ENCODE assay signal across 16 cellular contexts in genomic region chr9:125172351-125172750, GRCh38. TPM values are rescaled to one million over a fixed set of nuclear protein-coding genes. Genes with fewer than 3 reads are reported as not detected.
DNase-seq lines count a peak whose midpoint lies in the region; ATAC-seq and TF ChIP-seq lines count a peak whose summit lies in the region.
"Had no signal": no experiment of that assay in that cellular context is flagged by ENCODE, and none has a peak within 500 bp of the region (broad histone marks: within the 10 kb centered on the region; RNA-seq: fewer than 3 reads in every experiment).

No MANE protein-coding gene starts in this region.

- no peaks in the 10 kb centered on the region for H3K9me3 ChIP-seq in CD8-positive, alpha-beta memory T cell (ENCODE audit: low read length)
- H3K9me3 ChIP-seq: colonic mucosa had no signal

- H3K4me3 Mint-ChIP-seq in CD8-positive, alpha-beta memory T cell: peak overlapping the region in 3 of 7 donors; percentile 11 to 45 (median 13)
- no peak overlapping the region for H3K4me3 Mint-ChIP-seq in activated CD4-positive, alpha-beta memory T cell treated with anti-CD3 and anti-CD28 coated beads, Interleukin-2, amount 10 ng/mL, durations not matched to agents 7 days and 5 days
- peak overlapping the region; percentile 22 to 56 (median 44) for H3K4me3 Mint-ChIP-seq in immature natural killer cell
- no peak overlapping the region for H3K4me3 Mint-ChIP-seq in endothelial cell (ENCODE audit: unreplicated experiment)
- H3K4me3 Mint-ChIP-seq: GM23338 had no signal

- H3K27ac Mint-ChIP-seq in CD8-positive, alpha-beta memory T cell: peak overlapping the region in 7 of 8 donors; percentile 47 to 88 (median 69)
- peak overlapping the region; percentile 45 for H3K27ac Mint-ChIP-seq in activated CD4-positive, alpha-beta memory T cell treated with anti-CD3 and anti-CD28 coated beads, Interleukin-2, amount 10 ng/mL, durations not matched to agents 7 days and 5 days
- H3K27ac Mint-ChIP-seq in immature natural killer cell (peak overlapping the region in 5 of 6 donors; percentile 18 to 77 (median 58)), endothelial cell (ENCODE audit: unreplicated experiment) (no peak overlapping the region)
- H3K27ac Mint-ChIP-seq: GM23338 had no signal

- H3K4me1 ChIP-seq in CD8-positive, alpha-beta memory T cell (ENCODE audit: insufficient read depth, low read length): peaks cover 15% of the 10 kb centered on the region

- no peaks in the 10 kb centered on the region for H3K27me3 ChIP-seq in CD8-positive, alpha-beta memory T cell (ENCODE audit: insufficient read depth, low read length, poor library complexity, severe bottlenecking)
- H3K27me3 ChIP-seq: colonic mucosa had no signal

- H3K9me3 Mint-ChIP-seq in CD8-positive, alpha-beta memory T cell: no peaks in the 10 kb centered on the region
- H3K9me3 Mint-ChIP-seq in activated CD4-positive, alpha-beta memory T cell treated with anti-CD3 and anti-CD28 coated beads, Interleukin-2, amount 10 ng/mL, durations not matched to agents 7 days and 5 days: no peaks in the 10 kb centered on the region
- H3K9me3 Mint-ChIP-seq in immature natural killer cell: no peaks in the 10 kb centered on the region
- no peaks in the 10 kb centered on the region for H3K9me3 Mint-ChIP-seq in endothelial cell (ENCODE audit: unreplicated experiment)
- H3K9me3 Mint-ChIP-seq: GM23338 had no signal

- ATAC-seq in GM18511 (IDR thresholded peaks at IDR 0.05; ENCODE audit: unreplicated experiment): no peak
- ATAC-seq: activated CD4-positive, CD25-positive, alpha-beta regulatory T cell treated with anti-CD3 and anti-CD28 coated beads, Interleukin-2, amount 50 U/mL, for 24 hours; GM23338 had no signal

- DNase-seq in A172 (ENCODE audit: low spot score) (peak; percentile 42), immature natural killer cell (no peak), middle frontal gyrus (ENCODE audit: extremely low spot score, low spot score) (no peak), endothelial cell (ENCODE audit: low spot score) (no peak), hepatic stellate cell (ENCODE audit: low spot score) (no peak)
- no peak for DNase-seq in CD8-positive, alpha-beta memory T cell
- DNase-seq in activated CD4-positive, alpha-beta memory T cell treated with anti-CD3 and anti-CD28 coated beads, Interleukin-2, amount 10 ng/mL, durations not matched to agents 7 days and 5 days: no peak
- DNase-seq: activated gamma-delta T cell treated with Interleukin-2 at 50 U/mL for 16 hours, colonic mucosa, NCI-H1048, NCI-H526 treated with DMSO at 0.1 percent for 48 hours, SIG-M5 had no signal

- TF ChIP-seq CTCF in endothelial cell (IDR thresholded peaks at IDR 0.05; ENCODE audit: unreplicated experiment): no peak

- POLR2A ChIA-PET in CD8-positive, alpha-beta memory T cell (lab: Charles Lee): no interaction called here
- POLR2A ChIA-PET in activated CD4-positive, alpha-beta memory T cell treated with anti-CD3 and anti-CD28 coated beads, Interleukin-2, amount 10 ng/mL, durations not matched to agents 7 days and 5 days (lab: Charles Lee): no interaction called here

- H3K27me3 Mint-ChIP-seq in CD8-positive, alpha-beta memory T cell: no peaks in the 10 kb centered on the region
- no peaks in the 10 kb centered on the region for H3K27me3 Mint-ChIP-seq in activated CD4-positive, alpha-beta memory T cell treated with anti-CD3 and anti-CD28 coated beads, Interleukin-2, amount 10 ng/mL, durations not matched to agents 7 days and 5 days
- H3K27me3 Mint-ChIP-seq in immature natural killer cell (ENCODE audit: low read depth in 3 of 3) (peaks cover 0 to 2% (median 0%) of the 10 kb centered on the region in 3 donors), endothelial cell (ENCODE audit: unreplicated experiment) (peaks cover 2% of the 10 kb centered on the region)

- peaks cover 14% of the 10 kb centered on the region for H3K36me3 ChIP-seq in CD8-positive, alpha-beta memory T cell (ENCODE audit: insufficient read depth, low read length)
- H3K36me3 ChIP-seq: colonic mucosa had no signal

- no peak overlapping the region for H3K4me3 ChIP-seq in CD8-positive, alpha-beta memory T cell (ENCODE audit: low read length)
- H3K4me3 ChIP-seq: colonic mucosa, GM23338 had no signal

- CTCF ChIA-PET in CD8-positive, alpha-beta memory T cell (lab: Charles Lee): no interaction called here
- CTCF ChIA-PET in activated CD4-positive, alpha-beta memory T cell treated with anti-CD3 and anti-CD28 coated beads, Interleukin-2, amount 10 ng/mL, durations not matched to agents 7 days and 5 days (lab: Charles Lee): no interaction called here

- H3K27ac ChIP-seq in CD8-positive, alpha-beta memory T cell (ENCODE audit: low read depth, low read length): no peak overlapping the region
- H3K27ac ChIP-seq: C4-2B, colonic mucosa had no signal

- H3K4me1 Mint-ChIP-seq in CD8-positive, alpha-beta memory T cell: peaks cover 36 to 63% (median 51%) of the 10 kb centered on the region in 3 donors
- peaks cover 15% of the 10 kb centered on the region for H3K4me1 Mint-ChIP-seq in activated CD4-positive, alpha-beta memory T cell treated with anti-CD3 and anti-CD28 coated beads, Interleukin-2, amount 10 ng/mL, durations not matched to agents 7 days and 5 days
- peaks cover 38 to 66% of the 10 kb centered on the region in 2 donors for H3K4me1 Mint-ChIP-seq in immature natural killer cell
- peaks cover 15% of the 10 kb centered on the region for H3K4me1 Mint-ChIP-seq in endothelial cell (ENCODE audit: unreplicated experiment)

- peaks cover 0 to 50% (median 8%) of the 10 kb centered on the region in 3 donors for H3K36me3 Mint-ChIP-seq in CD8-positive, alpha-beta memory T cell
- peaks cover 34% of the 10 kb centered on the region for H3K36me3 Mint-ChIP-seq in activated CD4-positive, alpha-beta memory T cell treated with anti-CD3 and anti-CD28 coated beads, Interleukin-2, amount 10 ng/mL, durations not matched to agents 7 days and 5 days (ENCODE audit: low read depth)
- H3K36me3 Mint-ChIP-seq in immature natural killer cell (peaks cover 8 to 17% (median 15%) of the 10 kb centered on the region in 3 donors), endothelial cell (ENCODE audit: low read depth, unreplicated experiment) (peaks cover 6% of the 10 kb centered on the region)

RNA-seq across cellular contexts. Expression of gene PPP6C, which starts 17.3 kb away (rescaled TPM):
- 86.9 and 92.2 TPM in 2 replicates for total RNA-seq in A172 (2014; rRNA removed; shearing (Covaris generic))
- 10 to 100 TPM; 48.9 to 50.5 TPM for total RNA-seq in CD8-positive, alpha-beta memory T cell
- polyA plus RNA-seq in CD8-positive, alpha-beta memory T cell: 56.2 TPM
- total RNA-seq in activated CD4-positive, alpha-beta memory T cell treated with anti-CD3 and anti-CD28 coated beads, Interleukin-2, amount 10 ng/mL, durations not matched to agents 7 days and 5 days: 10 to 100 TPM; 56.4 to 57.6 TPM
- 10 to 100 TPM; 34.3 to 48.2 (median 46.9) TPM for polyA plus RNA-seq in immature natural killer cell
- total RNA-seq in endothelial cell (ENCODE audit: unreplicated experiment): 46.0 TPM

RNA-seq across cellular contexts. Expression of gene RABEPK, which starts 28.0 kb away (rescaled TPM):
- 32.2 and 41.7 TPM in 2 replicates for total RNA-seq in A172 (2014; rRNA removed; shearing (Covaris generic))
- total RNA-seq in CD8-positive, alpha-beta memory T cell: 10 to 100 TPM; 39.6 to 40.1 TPM
- polyA plus RNA-seq in CD8-positive, alpha-beta memory T cell: 32.6 TPM
- 10 to 100 TPM; 11.8 to 12.1 TPM for total RNA-seq in activated CD4-positive, alpha-beta memory T cell treated with anti-CD3 and anti-CD28 coated beads, Interleukin-2, amount 10 ng/mL, durations not matched to agents 7 days and 5 days
- polyA plus RNA-seq in immature natural killer cell: 10 to 100 TPM; 23.6 to 44.1 (median 28.2) TPM
- total RNA-seq in endothelial cell (ENCODE audit: unreplicated experiment): 8.5 TPM

RNA-seq across cellular contexts. Expression of gene SCAI, which starts 29.0 kb away (rescaled TPM):
- total RNA-seq in A172 (2014; rRNA removed; shearing (Covaris generic)): 6.4 and 10.1 TPM in 2 replicates
- total RNA-seq in CD8-positive, alpha-beta memory T cell: 1 to 10 TPM; 8.3 to 8.5 TPM
- 0.72 TPM for polyA plus RNA-seq in CD8-positive, alpha-beta memory T cell
- 1 to 10 TPM; 7.9 to 8.5 TPM for total RNA-seq in activated CD4-positive, alpha-beta memory T cell treated with anti-CD3 and anti-CD28 coated beads, Interleukin-2, amount 10 ng/mL, durations not matched to agents 7 days and 5 days
- 1 to 10 TPM in 2 of 3 donors, under 1 TPM in 1; 0.46 to 4.2 (median 1.4) TPM for polyA plus RNA-seq in immature natural killer cell
- 12.3 TPM for total RNA-seq in endothelial cell (ENCODE audit: unreplicated experiment)

Comparison
In these comparisons a context has a peak if more than half of its experiments do, and no peak if none do; other contexts are left out.
1. H3K4me3 Mint-ChIP-seq: peak in immature natural killer cell (5 of 5); none in activated CD4-positive, alpha-beta memory T cell treated with anti-CD3 and anti-CD28 coated beads, Interleukin-2, amount 10 ng/mL, durations not matched to agents 7 days and 5 days (single experiment) and endothelial cell (single experiment).